ENCODE assay signal across 31 cellular contexts in genomic region chr11:76201056-76201455, GRCh38. TPM values are rescaled to one million over a fixed set of nuclear protein-coding genes. Genes with fewer than 3 reads are reported as not detected.
"Had no signal": no experiment of that assay in that cellular context is flagged by ENCODE, and none has a peak within 500 bp of the region (broad histone marks: within the 10 kb centered on the region; RNA-seq: fewer than 3 reads in every experiment).

No MANE protein-coding gene starts in this region.

- H3K36me3 Mint-ChIP-seq: activated naive CD4-positive, alpha-beta T cell treated with anti-CD3 and anti-CD28 coated beads, Interleukin-2, amount 50 U/mL, for 24 hours; activated naive CD8-positive, alpha-beta T cell treated with anti-CD3 and anti-CD28 coated beads, Interleukin-2, amount 10 ng/mL, durations not matched to agents 7 days and 5 days; WTC11 had no signal

- H3K27me3 ChIP-seq: body of pancreas, breast epithelium, SJCRH30 had no signal

- H3K9ac ChIP-seq: KMS-11, SK-N-SH had no signal

- H3K4me3 Mint-ChIP-seq: activated CD4-positive, alpha-beta T cell treated with anti-CD3 and anti-CD28 coated beads for 36 hours; activated CD4-positive, alpha-beta T cell treated with anti-CD3 and anti-CD28 coated beads, Interleukin-2, amount 10 ng/mL, durations not matched to agents 7 days and 5 days; activated CD8-positive, alpha-beta T cell treated with anti-CD3 and anti-CD28 coated beads, Interleukin-2, amount 10 ng/mL, durations not matched to agents 7 days and 5 days; activated naive CD4-positive, alpha-beta T cell treated with anti-CD3 and anti-CD28 coated beads, Interleukin-2, amount 50 U/mL, for 24 hours; activated naive CD8-positive, alpha-beta T cell treated with anti-CD3 and anti-CD28 coated beads, Interleukin-2, amount 10 ng/mL, durations not matched to agents 7 days and 5 days; activated T-cell treated with anti-CD3 and anti-CD28 coated beads, Interleukin-2, amount 50 U/mL, for 24 hours; T-helper 1 cell treated with Interleukin-12 subunit alpha and Interleukin-12 subunit beta and Interleukin-4 antibody, amounts not matched to agents 30 μg/mL and 1 μg/mL, for 36 hours; T-helper 2 cell treated with Interferon-gamma antibody and Interleukin-4, amounts not matched to agents 5 μg/mL and 100 μg/mL, for 36 hours; WTC11 had no signal

- H3K9me2 ChIP-seq: SK-N-SH had no signal

- ATAC-seq: activated CD4-positive, alpha-beta T cell treated with anti-CD3 and anti-CD28 coated beads for 36 hours; activated CD4-positive, CD25-positive, alpha-beta regulatory T cell treated with anti-CD3 and anti-CD28 coated beads, Interleukin-2, amount 50 U/mL, for 24 hours; activated CD8-positive, alpha-beta T cell treated with anti-CD3 and anti-CD28 coated beads, Interleukin-2, amount 10 ng/mL, durations not matched to agents 7 days and 5 days; body of pancreas; WTC11 had no signal

- H3K9me3 Mint-ChIP-seq: activated CD4-positive, alpha-beta T cell treated with anti-CD3 and anti-CD28 coated beads, Interleukin-2, amount 10 ng/mL, durations not matched to agents 7 days and 5 days; activated naive CD4-positive, alpha-beta T cell treated with anti-CD3 and anti-CD28 coated beads, Interleukin-2, amount 50 U/mL, for 24 hours; activated naive CD8-positive, alpha-beta T cell treated with anti-CD3 and anti-CD28 coated beads, Interleukin-2, amount 10 ng/mL, durations not matched to agents 7 days and 5 days; activated T-cell treated with anti-CD3 and anti-CD28 coated beads, Interleukin-2, amount 50 U/mL, for 24 hours; activated T-helper 2 cell treated with anti-CD3 and anti-CD28 coated beads, Interferon-gamma antibody, Interleukin-2, Interleukin-4, amounts not matched to agents 10 μg/mL and 5 μg/mL and 100 μg/mL, durations not matched to agents 14 hours and 24 hours and 36 hours; T-helper 1 cell treated with Interleukin-12 subunit alpha and Interleukin-12 subunit beta and Interleukin-4 antibody, amounts not matched to agents 30 μg/mL and 1 μg/mL, for 36 hours; T-helper 2 cell treated with Interferon-gamma antibody and Interleukin-4, amounts not matched to agents 5 μg/mL and 100 μg/mL, for 36 hours; WTC11 had no signal

- H3K4me2 ChIP-seq: KMS-11, PC-9, SK-N-SH had no signal

- H2AFZ ChIP-seq: PC-9 had no signal

- H3K27ac Mint-ChIP-seq: activated CD4-positive, alpha-beta T cell treated with anti-CD3 and anti-CD28 coated beads for 36 hours; activated CD4-positive, alpha-beta T cell treated with anti-CD3 and anti-CD28 coated beads, Interleukin-2, amount 10 ng/mL, durations not matched to agents 7 days and 5 days; activated CD8-positive, alpha-beta T cell treated with anti-CD3 and anti-CD28 coated beads, Interleukin-2, amount 10 ng/mL, durations not matched to agents 7 days and 5 days; activated naive CD4-positive, alpha-beta T cell treated with anti-CD3 and anti-CD28 coated beads, Interleukin-2, amount 50 U/mL, for 24 hours; activated naive CD8-positive, alpha-beta T cell treated with anti-CD3 and anti-CD28 coated beads, Interleukin-2, amount 10 ng/mL, durations not matched to agents 7 days and 5 days; activated T-cell treated with anti-CD3 and anti-CD28 coated beads, Interleukin-2, amount 50 U/mL, for 24 hours; activated T-helper 2 cell treated with anti-CD3 and anti-CD28 coated beads, Interferon-gamma antibody, Interleukin-2, Interleukin-4, amounts not matched to agents 10 μg/mL and 5 μg/mL and 100 μg/mL, durations not matched to agents 14 hours and 24 hours and 36 hours; T-helper 1 cell treated with Interleukin-12 subunit alpha and Interleukin-12 subunit beta and Interleukin-4 antibody, amounts not matched to agents 30 μg/mL and 1 μg/mL, for 36 hours; T-helper 2 cell treated with Interferon-gamma antibody and Interleukin-4, amounts not matched to agents 5 μg/mL and 100 μg/mL, for 36 hours; WTC11 had no signal

- H3K36me3 ChIP-seq: breast epithelium, SJCRH30 had no signal

- H3K27ac ChIP-seq: body of pancreas, breast epithelium, KMS-11, PC-9, RWPE1, SJCRH30 had no signal

- H3K9me3 ChIP-seq: body of pancreas, breast epithelium, SJCRH30, SK-N-SH had no signal

- H3K4me1 ChIP-seq: SJCRH30 had no signal

- H3K4me3 ChIP-seq: body of pancreas, breast epithelium, PC-9, SJCRH30 had no signal

- DNase-seq: activated CD4-positive, alpha-beta T cell treated with anti-CD3 and anti-CD28 coated beads for 36 hours; activated CD4-positive, alpha-beta T cell treated with anti-CD3 and anti-CD28 coated beads, Interleukin-2, amount 10 ng/mL, durations not matched to agents 7 days and 5 days; activated CD4-positive, alpha-beta T cell treated with anti-CD3 and anti-CD28 coated beads, Interleukin-2, amount 50 U/mL, for 48 hours; activated CD8-positive, alpha-beta T cell treated with anti-CD3 and anti-CD28 coated beads, Interleukin-2, amount 10 ng/mL, durations not matched to agents 7 days and 5 days; activated gamma-delta T cell; activated naive CD4-positive, alpha-beta T cell treated with Interleukin-2 at 50 U/mL for 16 hours; activated naive CD8-positive, alpha-beta T cell treated with anti-CD3 and anti-CD28 coated beads, Interleukin-2, amount 10 ng/mL, durations not matched to agents 7 days and 5 days; activated T-cell treated with anti-CD3 and anti-CD28 coated beads, Interleukin-2, amount 50 U/mL, for 24 hours; body of pancreas; MM.1S; MV-4-11; NCI-H1092; NCI-H1436 treated with DMSO at 0.1 percent for 48 hours; NCI-H1694 treated with DMSO at 0.1 percent for 48 hours; NCI-H2029; NCI-H345; NCI-H524 treated with DMSO at 0.1 percent for 48 hours; SHP77; SK-N-SH had no signal

RNA-seq across cellular contexts. Expression of gene WNT11, which starts 5.2 kb away (rescaled TPM):
- total RNA-seq: activated CD4-positive, alpha-beta T cell treated with anti-CD3 and anti-CD28 coated beads for 36 hours; activated CD4-positive, alpha-beta T cell treated with anti-CD3 and anti-CD28 coated beads, Interleukin-2, amount 10 ng/mL, durations not matched to agents 7 days and 5 days; LHCN-M2; PC-9 had no signal
